ENCODE assay signal across 4 cellular contexts in genomic region chr6:167374167-167374566, GRCh38. TPM values are rescaled to one million over a fixed set of nuclear protein-coding genes. Genes with fewer than 3 reads are reported as not detected.
"Had no signal": no experiment of that assay in that cellular context is flagged by ENCODE, and none has a peak within 500 bp of the region (broad histone marks: within the 10 kb centered on the region; RNA-seq: fewer than 3 reads in every experiment).

No MANE protein-coding gene starts in this region.

RNA-seq across cellular contexts. Expression of gene TTLL2, which starts 49.3 kb away (rescaled TPM):
- total RNA-seq: LHCN-M2, M059J, MCF 10A, NCI-H460 had no signal
